Comparison of ENCODE assay signal across 8 cellular contexts in the genomic region with DNA sequence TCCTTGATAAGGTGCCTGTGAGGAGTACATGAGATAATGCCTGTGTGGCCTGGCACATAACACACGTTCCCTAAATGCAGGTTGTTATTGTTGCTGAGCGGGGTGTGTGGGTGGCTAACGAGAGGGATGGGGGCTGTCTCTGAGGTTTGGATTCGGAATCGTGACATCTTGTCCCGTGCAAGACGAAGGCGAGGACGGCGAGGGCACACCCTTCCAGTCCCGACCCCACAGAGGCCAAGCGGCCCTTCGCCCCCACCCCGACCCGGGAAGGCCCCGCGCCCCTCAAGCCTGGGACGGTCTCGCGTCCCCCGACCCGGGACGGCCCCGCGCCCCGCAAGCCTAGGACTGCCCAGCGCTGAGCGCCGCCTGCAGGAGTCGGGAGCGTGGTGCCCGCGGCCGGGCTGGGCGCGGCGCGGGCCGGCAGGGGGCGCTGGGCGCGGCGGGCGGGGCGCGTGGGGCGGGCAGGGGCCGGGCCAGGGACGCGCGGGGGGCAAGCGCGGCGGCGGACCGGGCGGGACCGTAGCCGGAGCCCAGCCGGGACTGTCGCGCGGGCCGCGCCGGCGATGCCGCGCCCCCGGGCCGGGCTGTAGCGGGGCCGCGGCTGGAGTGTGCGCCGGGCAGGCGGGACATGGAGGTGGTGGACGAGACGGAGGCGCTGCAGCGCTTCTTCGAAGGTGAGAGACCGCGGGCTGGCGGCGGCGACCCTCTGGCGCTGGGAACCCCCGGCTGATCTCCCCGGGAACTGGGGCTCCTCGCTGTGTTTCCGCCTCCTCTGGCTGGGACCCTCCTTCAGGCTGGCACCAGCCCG. TPM values are rescaled to one million over a fixed set of nuclear protein-coding genes. Genes with fewer than 3 reads are reported as not detected.
DNase-seq lines count a peak whose midpoint lies in the region; ATAC-seq and TF ChIP-seq lines count a peak whose summit lies in the region.

A gene (plus strand): TSS at position 520 of the 808 bp plus-strand sequence. CDS start 109 bp downstream, at position 629.

- no peaks in the 10 kb centered on the region for H3K79me2 ChIP-seq in KMS-11 (ENCODE audit: insufficient read depth, low read depth)

- H3K4me3 ChIP-seq in KMS-11 (IDR thresholded peaks at IDR 0.05; ENCODE audit: insufficient read depth, low read depth, low read length) (no peak within 1 kb of the TSS), liver (ENCODE audit: low read depth in 1 of 3, low read length in 3 of 3) (peak within 1 kb of the TSS; percentile 59 to 68 (median 66))

- POLR2A ChIA-PET in GM10248 (lab: Yijun Ruan, JAX) = no interaction called here

- H3K9me3 ChIP-seq in liver (ENCODE audit: control insufficient read depth in 4 of 4, low read length in 3 of 4) = no peaks in the 10 kb centered on the region

- H3K27me3 ChIP-seq in KMS-11 (ENCODE audit: insufficient read depth, low read depth) (peaks cover 17% of the 10 kb centered on the region; the same call in 1 of the 2 replicates), liver (ENCODE audit: control insufficient read depth in 4 of 4, insufficient read depth in 4 of 4, low read length in 3 of 4) (no peaks in the 10 kb centered on the region)

- peak within 1 kb of the TSS; percentile 42 for H3K4me2 ChIP-seq in KMS-11

- H3K36me3 ChIP-seq in KMS-11 (ENCODE audit: insufficient read depth) = no peaks in the 10 kb centered on the region
- H3K36me3 ChIP-seq in liver (ENCODE audit: control insufficient read depth in 4 of 4, insufficient read depth in 3 of 4, low read depth in 1 of 4, low read length in 3 of 4) = no peaks in the 10 kb centered on the region

- no peaks in the 10 kb centered on the region for H4K20me1 ChIP-seq in KMS-11 (ENCODE audit: insufficient read depth)

- CTCF ChIA-PET in GM10248 (lab: Yijun Ruan, JAX) = interaction anchor here (1.2 to 6.6 kb wide), 5 partner anchors 19 to 114 kb away, joined by 3 to 91 read pairs (median 7); a partner anchor contains a TSS

- ATAC-seq in GM21367 (IDR thresholded peaks at IDR 0.05; ENCODE audit: unreplicated experiment) = no peak

- peak; percentile 92 for TF ChIP-seq CTCF in GM10248 (IDR thresholded peaks at IDR 0.05; ENCODE audit: control extremely low read depth, extremely low read depth, low read depth, missing control alignments)
- TF ChIP-seq CTCF in KMS-11 (conservative IDR thresholded peaks at IDR 0.05; ENCODE audit: low read depth, low read length) = 0 out of 2 replicates have a peak, but pooled peaks have one; percentile 38
- peak; percentile 67 for TF ChIP-seq CTCF in liver (IDR thresholded peaks at IDR 0.05; ENCODE audit: low read depth, low read length, missing input control)

- no peak for TF ChIP-seq RAD21 in liver (IDR thresholded peaks at IDR 0.05)

- DNase-seq in GM10248 (ENCODE audit: extremely low spot score) (peak; percentile 83), GOT3 (lab: John Stamatoyannopoulos, UW) (no peak)
- peak; percentile 35 to 46 for DNase-seq in activated CD4-positive, alpha-beta T cell treated with anti-CD3 and anti-CD28 coated beads for 4 hours
- peak in 2 of 3 experiments; percentile 21 to 49 for DNase-seq in stimulated activated CD4-positive, alpha-beta T cell treated with anti-CD3 and anti-CD28 coated beads, TNF-alpha, amount 100 ng/mL, for 4 hours (ENCODE audit: low read depth in 3 of 3)

- H3K4me1 ChIP-seq in KMS-11 (ENCODE audit: low read depth, poor library complexity, severe bottlenecking) = peaks cover 8% of the 10 kb centered on the region
- peaks cover 4 to 39% (median 26%) of the 10 kb centered on the region in 4 donors for H3K4me1 ChIP-seq in liver (ENCODE audit: control insufficient read depth in 4 of 4, insufficient read depth in 4 of 4, low read length in 3 of 4)

- WGBS in liver = 2% methylated on average over 93 of the region's 93 CpGs

- peak within 1 kb of the TSS; percentile 60; the same call in 1 of the 2 replicates for H2AFZ ChIP-seq in KMS-11 (ENCODE audit: low read depth)

- H3K27ac ChIP-seq in KMS-11 (no peak within 1 kb of the TSS), cingulate gyrus (ENCODE audit: low read depth, low read length) (peak within 1 kb of the TSS; percentile 94), liver (ENCODE audit: low read depth in 1 of 2, low read length in 2 of 2) (peak within 1 kb of the TSS; percentile 71 to 97)

- no peak within 1 kb of the TSS for H3K9ac ChIP-seq in KMS-11
- peak within 1 kb of the TSS in 1 of 2 donors; percentile 92 for H3K9ac ChIP-seq in liver (ENCODE audit: low read depth in 1 of 2, low read length in 2 of 2)

TF ChIP-seq in liver, 16 proteins besides CTCF, POLR2A, EP300 and RAD21:
- TF ChIP-seq, protein P1, sequence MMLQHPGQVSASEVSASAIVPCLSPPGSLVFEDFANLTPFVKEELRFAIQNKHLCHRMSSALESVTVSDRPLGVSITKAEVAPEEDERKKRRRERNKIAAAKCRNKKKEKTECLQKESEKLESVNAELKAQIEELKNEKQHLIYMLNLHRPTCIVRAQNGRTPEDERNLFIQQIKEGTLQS (IDR thresholded peaks at IDR 0.05) = no peak
- TF ChIP-seq, protein P2, sequence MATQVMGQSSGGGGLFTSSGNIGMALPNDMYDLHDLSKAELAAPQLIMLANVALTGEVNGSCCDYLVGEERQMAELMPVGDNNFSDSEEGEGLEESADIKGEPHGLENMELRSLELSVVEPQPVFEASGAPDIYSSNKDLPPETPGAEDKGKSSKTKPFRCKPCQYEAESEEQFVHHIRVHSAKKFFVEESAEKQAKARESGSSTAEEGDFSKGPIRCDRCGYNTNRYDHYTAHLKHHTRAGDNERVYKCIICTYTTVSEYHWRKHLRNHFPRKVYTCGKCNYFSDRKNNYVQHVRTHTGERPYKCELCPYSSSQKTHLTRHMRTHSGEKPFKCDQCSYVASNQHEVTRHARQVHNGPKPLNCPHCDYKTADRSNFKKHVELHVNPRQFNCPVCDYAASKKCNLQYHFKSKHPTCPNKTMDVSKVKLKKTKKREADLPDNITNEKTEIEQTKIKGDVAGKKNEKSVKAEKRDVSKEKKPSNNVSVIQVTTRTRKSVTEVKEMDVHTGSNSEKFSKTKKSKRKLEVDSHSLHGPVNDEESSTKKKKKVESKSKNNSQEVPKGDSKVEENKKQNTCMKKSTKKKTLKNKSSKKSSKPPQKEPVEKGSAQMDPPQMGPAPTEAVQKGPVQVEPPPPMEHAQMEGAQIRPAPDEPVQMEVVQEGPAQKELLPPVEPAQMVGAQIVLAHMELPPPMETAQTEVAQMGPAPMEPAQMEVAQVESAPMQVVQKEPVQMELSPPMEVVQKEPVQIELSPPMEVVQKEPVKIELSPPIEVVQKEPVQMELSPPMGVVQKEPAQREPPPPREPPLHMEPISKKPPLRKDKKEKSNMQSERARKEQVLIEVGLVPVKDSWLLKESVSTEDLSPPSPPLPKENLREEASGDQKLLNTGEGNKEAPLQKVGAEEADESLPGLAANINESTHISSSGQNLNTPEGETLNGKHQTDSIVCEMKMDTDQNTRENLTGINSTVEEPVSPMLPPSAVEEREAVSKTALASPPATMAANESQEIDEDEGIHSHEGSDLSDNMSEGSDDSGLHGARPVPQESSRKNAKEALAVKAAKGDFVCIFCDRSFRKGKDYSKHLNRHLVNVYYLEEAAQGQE (IDR thresholded peaks at IDR 0.05) = no peak
- no peak for TF ChIP-seq EGR1 (IDR thresholded peaks at IDR 0.05; ENCODE audit: low read depth in 2 of 2)
- no peak for TF ChIP-seq RXRA (IDR thresholded peaks at IDR 0.05)
- TF ChIP-seq FOXA1 (IDR thresholded peaks at IDR 0.05) = no peak
- no peak for TF ChIP-seq SP1 (IDR thresholded peaks at IDR 0.05)
- no peak for TF ChIP-seq TAF1 (conservative IDR thresholded peaks at IDR 0.05)
- TF ChIP-seq HNF4A (conservative IDR thresholded peaks at IDR 0.05) = no peak
- TF ChIP-seq, protein P3, sequence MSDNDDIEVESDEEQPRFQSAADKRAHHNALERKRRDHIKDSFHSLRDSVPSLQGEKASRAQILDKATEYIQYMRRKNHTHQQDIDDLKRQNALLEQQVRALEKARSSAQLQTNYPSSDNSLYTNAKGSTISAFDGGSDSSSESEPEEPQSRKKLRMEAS (IDR thresholded peaks at IDR 0.05) = no peak
- TF ChIP-seq GABPA (IDR thresholded peaks at IDR 0.05 in 1 of 2, conservative IDR thresholded peaks at IDR 0.05 in 1 of 2) = no peak
- TF ChIP-seq NR2F2 (IDR thresholded peaks at IDR 0.05) = no peak
- TF ChIP-seq FOXA2 (IDR thresholded peaks at IDR 0.05) = no peak
- TF ChIP-seq, protein P4, sequence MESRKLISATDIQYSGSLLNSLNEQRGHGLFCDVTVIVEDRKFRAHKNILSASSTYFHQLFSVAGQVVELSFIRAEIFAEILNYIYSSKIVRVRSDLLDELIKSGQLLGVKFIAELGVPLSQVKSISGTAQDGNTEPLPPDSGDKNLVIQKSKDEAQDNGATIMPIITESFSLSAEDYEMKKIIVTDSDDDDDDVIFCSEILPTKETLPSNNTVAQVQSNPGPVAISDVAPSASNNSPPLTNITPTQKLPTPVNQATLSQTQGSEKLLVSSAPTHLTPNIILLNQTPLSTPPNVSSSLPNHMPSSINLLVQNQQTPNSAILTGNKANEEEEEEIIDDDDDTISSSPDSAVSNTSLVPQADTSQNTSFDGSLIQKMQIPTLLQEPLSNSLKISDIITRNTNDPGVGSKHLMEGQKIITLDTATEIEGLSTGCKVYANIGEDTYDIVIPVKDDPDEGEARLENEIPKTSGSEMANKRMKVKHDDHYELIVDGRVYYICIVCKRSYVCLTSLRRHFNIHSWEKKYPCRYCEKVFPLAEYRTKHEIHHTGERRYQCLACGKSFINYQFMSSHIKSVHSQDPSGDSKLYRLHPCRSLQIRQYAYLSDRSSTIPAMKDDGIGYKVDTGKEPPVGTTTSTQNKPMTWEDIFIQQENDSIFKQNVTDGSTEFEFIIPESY (IDR thresholded peaks at IDR 0.05) = no peak
- TF ChIP-seq YY1 (IDR thresholded peaks at IDR 0.05) = no peak
- TF ChIP-seq JUND (IDR thresholded peaks at IDR 0.05) = no peak
- no peak for TF ChIP-seq HNF4G (IDR thresholded peaks at IDR 0.05)

RNA-seq across cellular contexts. Expression of the gene that starts here (rescaled TPM):
- 1 to 10 TPM; 3.5 to 6.5 TPM for total RNA-seq in liver
- polyA plus RNA-seq in liver = 1 to 10 TPM; 4.4 to 4.5 TPM

Comparison
In these comparisons a context has a peak if more than half of its experiments do, and no peak if none do; other contexts are left out.
1. CTCF ChIP-seq: peak in every context shown above with its lines; median percentile 92 in GM10248; 67 in liver; 38 in KMS-11.